Comparison of ENCODE assay signal across 2 cellular contexts in genomic region chr1:34780528-34780927, GRCh38.
TF ChIP-seq lines count a peak whose summit lies in the region.

No MANE protein-coding gene starts in this region.

TF ChIP-seq in HCT116, 20 proteins besides CTCF, POLR2A, EP300 and RAD21 (continued from another document):
- no peak for TF ChIP-seq ZBTB33 (IDR thresholded peaks at IDR 0.05; ENCODE audit: extremely low read depth, insufficient replicate concordance, low read length)
- TF ChIP-seq JUND (IDR thresholded peaks at IDR 0.05): no peak
- no peak for TF ChIP-seq SIN3A (IDR thresholded peaks at IDR 0.05; ENCODE audit: low read depth)
- TF ChIP-seq ZFX (IDR thresholded peaks at IDR 0.05): no peak

TF ChIP-seq in WTC11, 78 proteins besides CTCF, POLR2A, EP300 and RAD21 (continued from another document):
- no peak for TF ChIP-seq FOXP4 (CRISPR knock-in tag; IDR thresholded peaks at IDR 0.05)
- no peak for TF ChIP-seq ATF1 (CRISPR knock-in tag; IDR thresholded peaks at IDR 0.05)
- no peak for TF ChIP-seq ZNF121 (CRISPR knock-in tag; IDR thresholded peaks at IDR 0.05)
- no peak for TF ChIP-seq ZNF416 (CRISPR knock-in tag; IDR thresholded peaks at IDR 0.05)
- TF ChIP-seq NFATC4 (CRISPR knock-in tag; IDR thresholded peaks at IDR 0.05): no peak
- no peak for TF ChIP-seq TEAD4 (CRISPR knock-in tag; IDR thresholded peaks at IDR 0.05)
